ENCODE assay signal across 21 cellular contexts in the genomic region with DNA sequence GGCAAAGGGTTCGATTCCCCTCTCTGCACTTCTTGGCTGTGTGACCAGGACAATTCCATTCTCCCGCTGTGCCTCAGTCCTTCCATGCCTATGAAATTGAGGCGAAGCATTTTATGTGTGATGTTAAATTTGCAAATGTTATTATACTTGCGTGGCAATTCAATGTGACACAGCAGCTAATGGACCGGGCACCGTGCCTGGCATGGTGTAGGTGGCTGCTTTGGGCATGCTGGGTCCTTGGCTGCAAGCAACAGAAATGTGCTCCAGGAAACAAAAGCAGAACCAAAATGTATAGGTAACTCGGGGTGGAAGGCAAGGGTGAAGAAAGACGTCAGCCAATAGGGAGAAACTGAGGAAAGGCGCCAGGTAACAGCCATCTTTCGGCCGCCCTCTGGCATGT. TPM values are rescaled to one million over a fixed set of nuclear protein-coding genes. Genes with fewer than 3 reads are reported as not detected.
A peak's percentile ranks its signal among the peaks of the same experiment; 100 is the strongest.
DNase-seq lines count a peak whose midpoint lies in the region; TF ChIP-seq lines count a peak whose summit lies in the region.
"Had no signal": no experiment of that assay in that cellular context is flagged by ENCODE, and none has a peak within 500 bp of the region (broad histone marks: within the 10 kb centered on the region; RNA-seq: fewer than 3 reads in every experiment).

No MANE protein-coding gene starts in this region.

- no peaks in the 10 kb centered on the region for H3K36me3 ChIP-seq in osteoblast (ENCODE audit: insufficient read depth, low read length)
- no peaks in the 10 kb centered on the region for H3K36me3 ChIP-seq in stomach

- no peak for TF ChIP-seq CTCF in brain (conservative IDR thresholded peaks at IDR 0.05)
- no peak for TF ChIP-seq CTCF in osteoblast (IDR thresholded peaks at IDR 0.05; ENCODE audit: extremely low read depth, low read depth, low read length)
- no peak for TF ChIP-seq CTCF in stomach (IDR thresholded peaks at IDR 0.05)

- H3K27ac ChIP-seq in osteoblast (ENCODE audit: low read depth, low read length) = no peak overlapping the region
- H3K27ac ChIP-seq in stomach = no peak overlapping the region
- H3K27ac ChIP-seq: 22Rv1, GM23248 had no signal

- peak overlapping the region in 3 of 5 experiments; percentile 76 to 84 (median 78) for H3K27ac Mint-ChIP-seq in brain
- H3K27ac Mint-ChIP-seq: CD4-positive, alpha-beta memory T cell had no signal

- H3K4me2 ChIP-seq in osteoblast (ENCODE audit: insufficient read depth, low read length) = no peak overlapping the region

- peaks cover 5% of the 10 kb centered on the region for H3K36me3 Mint-ChIP-seq in brain

- no peak overlapping the region for H2AFZ ChIP-seq in osteoblast (ENCODE audit: low read length)
- H2AFZ ChIP-seq: GM23248 had no signal

- H3K4me1 Mint-ChIP-seq in brain = peaks cover 20% of the 10 kb centered on the region
- H3K4me1 Mint-ChIP-seq: CD4-positive, alpha-beta memory T cell had no signal

- TF ChIP-seq POLR2A in stomach (IDR thresholded peaks at IDR 0.05) = no peak

- H3K27me3 Mint-ChIP-seq in brain = no peaks in the 10 kb centered on the region

- no peaks in the 10 kb centered on the region for H4K20me1 ChIP-seq in osteoblast (ENCODE audit: insufficient read depth, low read length)

- H3K4me3 ChIP-seq in osteoblast (ENCODE audit: insufficient read depth, low read length) (no peak overlapping the region), stomach (no peak overlapping the region)
- H3K4me3 ChIP-seq: GM23248 had no signal

- peaks cover 7% of the 10 kb centered on the region for H3K9me3 ChIP-seq in osteoblast (ENCODE audit: low read depth, low read length)
- H3K9me3 ChIP-seq in stomach = peaks cover 8 to 23% (median 22%) of the 10 kb centered on the region in 4 donors

- peak; percentile 67 for DNase-seq in Ammon's horn (ENCODE audit: low spot score)
- DNase-seq in middle frontal gyrus (ENCODE audit: extremely low spot score, low spot score) = peak; percentile 18
- peak; percentile 9 for DNase-seq in osteoblast (ENCODE audit: insufficient read length, low spot score, missing footprints)
- DNase-seq in NCI-H2107 (lab: John Stamatoyannopoulos, UW) = no peak
- DNase-seq in stomach = no peak
- no peak for DNase-seq in KG1 (lab: John Stamatoyannopoulos, UW)
- DNase-seq in NCI-H345 (lab: John Stamatoyannopoulos, UW) = no peak
- DNase-seq: AML-193; C1 segment of cervical spinal cord; Calu3; CD4-positive, alpha-beta memory T cell; COR-L47; DMS53; DMS79 treated with DMSO at 0.1 percent for 48 hours; GF-D8; GM23248; H7; HCEC 1CT had no signal

- WGBS in stomach, 5 donors = 81 to 87% (median 82%) methylated on average over 11 of the region's 11 CpGs

- no peaks in the 10 kb centered on the region for H3K4me1 ChIP-seq in osteoblast (ENCODE audit: insufficient read depth, low read length)
- H3K4me1 ChIP-seq in stomach = no peaks in the 10 kb centered on the region

- H3K27me3 ChIP-seq in osteoblast (ENCODE audit: insufficient read depth, low read length) (peaks cover 3% of the 10 kb centered on the region), stomach (peaks cover 0 to 43% (median 0%) of the 10 kb centered on the region in 3 donors)

- intact Hi-C loops in stomach (cut with DNase I; ENCODE audit: low total_unique reads) = no loop called here

- H3K9me3 Mint-ChIP-seq in brain = peaks cover 17 to 25% (median 20%) of the 10 kb centered on the region in 5 experiments

- no peaks in the 10 kb centered on the region for H3K79me2 ChIP-seq in osteoblast (ENCODE audit: insufficient read depth, low read length)

- H3K4me3 Mint-ChIP-seq in brain = no peak overlapping the region
- H3K4me3 Mint-ChIP-seq: CD4-positive, alpha-beta memory T cell had no signal

- no peak for TF ChIP-seq EP300 in stomach (IDR thresholded peaks at IDR 0.05)

RNA-seq across cellular contexts. Expression of gene TINCR, which starts 37.1 kb away (rescaled TPM):
- 1.7 TPM for polyA plus RNA-seq in brain (ENCODE audit: insufficient read depth, low read depth, low replicate concordance)
- total RNA-seq in osteoblast = under 0.01 and 0.36 TPM in 2 replicates
- total RNA-seq in stomach = under 1 TPM in 1 of 5 donors, not detected in 4; 0.18 TPM
- polyA plus RNA-seq in stomach = 10 to 100 TPM in 1 of 3 donors, under 1 TPM in 2; 0.15 to 14.2 (median 0.19) TPM
- total RNA-seq: G401 had no signal
- polyA plus RNA-seq: GM23248 had no signal

Comparison
In these comparisons a context has a peak if more than half of its experiments do, and no peak if none do; other contexts are left out.
1. DNase-seq: peak in Ammon's horn (single experiment), middle frontal gyrus (single experiment) and osteoblast (single experiment); none in NCI-H2107 (single experiment), stomach (single experiment), KG1 (single experiment) and NCI-H345 (single experiment).